1 cellular context compared by ENCODE assay signal in genomic region chr5:172383231-172383802, GRCh38.
A peak's percentile ranks its signal among the peaks of the same experiment; 100 is the strongest.
TF ChIP-seq lines count a peak whose summit lies in the region.

No MANE protein-coding gene starts in this region.

TF ChIP-seq in HepG2, 621 proteins besides CTCF, POLR2A, EP300 and RAD21 (continued from another document and continues in another):
- no peak for TF ChIP-seq TFDP1 (CRISPR knock-in tag; IDR thresholded peaks at IDR 0.05; ENCODE audit: borderline replicate concordance)
- TF ChIP-seq ZFYVE20 (CRISPR knock-in tag; IDR thresholded peaks at IDR 0.05; ENCODE audit: borderline replicate concordance, low read depth): no peak
- 0 out of 4 replicates have a peak, but pooled peaks of 1 of the 2 experiments have one; percentile 1 for TF ChIP-seq MAFK (conservative IDR thresholded peaks at IDR 0.05 in 1 of 2, IDR thresholded peaks at IDR 0.05 in 1 of 2; ENCODE audit: low read length in 2 of 2)
- peak; percentile 94 for TF ChIP-seq SOX5 (CRISPR knock-in tag; IDR thresholded peaks at IDR 0.05; ENCODE audit: borderline replicate concordance)
- TF ChIP-seq LRRFIP1 (CRISPR knock-in tag; conservative IDR thresholded peaks at IDR 0.05): no peak
- TF ChIP-seq RCOR2 (CRISPR knock-in tag; IDR thresholded peaks at IDR 0.05): peak; percentile 88; the same call in 1 of the 2 replicates
- TF ChIP-seq TRAFD1 (CRISPR knock-in tag; IDR thresholded peaks at IDR 0.05; ENCODE audit: borderline replicate concordance): no peak
- TF ChIP-seq ZNF850 (CRISPR knock-in tag; conservative IDR thresholded peaks at IDR 0.05): no peak
- 0 out of 2 replicates have a peak, but pooled peaks have one; percentile 28 for TF ChIP-seq FOXP1 (IDR thresholded peaks at IDR 0.05)
- peak; percentile 80 for TF ChIP-seq FOXP1 (CRISPR knock-in tag; IDR thresholded peaks at IDR 0.05)
- TF ChIP-seq MED1 (CRISPR knock-in tag; IDR thresholded peaks at IDR 0.05): 0 out of 2 replicates have a peak, but pooled peaks have one; percentile 47
- TF ChIP-seq ZEB1 (IDR thresholded peaks at IDR 0.05; ENCODE audit: insufficient replicate concordance, low read depth): peak; percentile 96
- no peak for TF ChIP-seq ZNF510 (CRISPR knock-in tag; IDR thresholded peaks at IDR 0.05; ENCODE audit: low read depth)
- TF ChIP-seq JUNB (CRISPR knock-in tag; IDR thresholded peaks at IDR 0.05; ENCODE audit: borderline replicate concordance): peak; percentile 45; the same call in 1 of the 2 replicates
- no peak for TF ChIP-seq MXI1 (IDR thresholded peaks at IDR 0.05; ENCODE audit: borderline replicate concordance, low read depth, low read length)
- TF ChIP-seq MTF1 (CRISPR knock-in tag; IDR thresholded peaks at IDR 0.05): no peak
- no peak for TF ChIP-seq KDM4B (CRISPR knock-in tag; IDR thresholded peaks at IDR 0.05)
- TF ChIP-seq HINFP (CRISPR knock-in tag; IDR thresholded peaks at IDR 0.05; ENCODE audit: low read depth): no peak
- no peak for TF ChIP-seq ZNF616 (CRISPR knock-in tag; IDR thresholded peaks at IDR 0.05; ENCODE audit: low read depth)
- TF ChIP-seq IRF9 (CRISPR knock-in tag; IDR thresholded peaks at IDR 0.05; ENCODE audit: borderline replicate concordance): no peak
- 0 out of 2 replicates have a peak, but pooled peaks have one; percentile 13 for TF ChIP-seq NFYC (CRISPR knock-in tag; IDR thresholded peaks at IDR 0.05)
- no peak for TF ChIP-seq MNT (IDR thresholded peaks at IDR 0.05)
- no peak for TF ChIP-seq KDM6A (CRISPR knock-in tag; IDR thresholded peaks at IDR 0.05; ENCODE audit: low read depth)
- 0 out of 2 replicates have a peak, but pooled peaks have one; percentile 25 for TF ChIP-seq MXD4 (CRISPR knock-in tag; IDR thresholded peaks at IDR 0.05)
- TF ChIP-seq ZBTB44 (CRISPR knock-in tag; IDR thresholded peaks at IDR 0.05): no peak
- no peak for TF ChIP-seq RFX1 (IDR thresholded peaks at IDR 0.05)
- TF ChIP-seq ZBTB7A (CRISPR knock-in tag; IDR thresholded peaks at IDR 0.05): no peak
- no peak for TF ChIP-seq ZNF670 (CRISPR knock-in tag; IDR thresholded peaks at IDR 0.05; ENCODE audit: borderline replicate concordance)
- no peak for TF ChIP-seq CREBL2 (CRISPR knock-in tag; IDR thresholded peaks at IDR 0.05; ENCODE audit: borderline replicate concordance)
- no peak for TF ChIP-seq ZNF572 (CRISPR knock-in tag; IDR thresholded peaks at IDR 0.05)
- peak; percentile 72; the same call in 1 of the 2 replicates for TF ChIP-seq FOSL1 (CRISPR knock-in tag; IDR thresholded peaks at IDR 0.05; ENCODE audit: borderline replicate concordance)
- no peak for TF ChIP-seq ISX (CRISPR knock-in tag; conservative IDR thresholded peaks at IDR 0.05)
- TF ChIP-seq ZNF124 (CRISPR knock-in tag; IDR thresholded peaks at IDR 0.05): 0 out of 2 replicates have a peak, but pooled peaks have one; percentile 38
- peak; percentile 80 for TF ChIP-seq PITX1 (CRISPR knock-in tag; IDR thresholded peaks at IDR 0.05)
- TF ChIP-seq MAZ (IDR thresholded peaks at IDR 0.05; ENCODE audit: borderline replicate concordance, low read depth, low read length): no peak
- TF ChIP-seq MAZ (CRISPR knock-in tag; IDR thresholded peaks at IDR 0.05; ENCODE audit: low read depth): no peak
- no peak for TF ChIP-seq ARNT2 (CRISPR knock-in tag; IDR thresholded peaks at IDR 0.05; ENCODE audit: low read depth)
- no peak for TF ChIP-seq ZNF737 (CRISPR knock-in tag; IDR thresholded peaks at IDR 0.05; ENCODE audit: borderline replicate concordance)
- no peak for TF ChIP-seq CBX5 (CRISPR knock-in tag; IDR thresholded peaks at IDR 0.05; ENCODE audit: borderline replicate concordance)
- TF ChIP-seq TFAP4 (IDR thresholded peaks at IDR 0.05; ENCODE audit: borderline replicate concordance, low read depth): 0 out of 2 replicates have a peak, but pooled peaks have one; percentile 20
- no peak for TF ChIP-seq ZNF33A (CRISPR knock-in tag; IDR thresholded peaks at IDR 0.05; ENCODE audit: borderline replicate concordance)
- no peak for TF ChIP-seq SMYD3 (CRISPR knock-in tag; IDR thresholded peaks at IDR 0.05)
- TF ChIP-seq DNMT1 (CRISPR knock-in tag; IDR thresholded peaks at IDR 0.05): no peak
